Comparison of ENCODE assay signal across 18 cellular contexts in the genomic region with DNA sequence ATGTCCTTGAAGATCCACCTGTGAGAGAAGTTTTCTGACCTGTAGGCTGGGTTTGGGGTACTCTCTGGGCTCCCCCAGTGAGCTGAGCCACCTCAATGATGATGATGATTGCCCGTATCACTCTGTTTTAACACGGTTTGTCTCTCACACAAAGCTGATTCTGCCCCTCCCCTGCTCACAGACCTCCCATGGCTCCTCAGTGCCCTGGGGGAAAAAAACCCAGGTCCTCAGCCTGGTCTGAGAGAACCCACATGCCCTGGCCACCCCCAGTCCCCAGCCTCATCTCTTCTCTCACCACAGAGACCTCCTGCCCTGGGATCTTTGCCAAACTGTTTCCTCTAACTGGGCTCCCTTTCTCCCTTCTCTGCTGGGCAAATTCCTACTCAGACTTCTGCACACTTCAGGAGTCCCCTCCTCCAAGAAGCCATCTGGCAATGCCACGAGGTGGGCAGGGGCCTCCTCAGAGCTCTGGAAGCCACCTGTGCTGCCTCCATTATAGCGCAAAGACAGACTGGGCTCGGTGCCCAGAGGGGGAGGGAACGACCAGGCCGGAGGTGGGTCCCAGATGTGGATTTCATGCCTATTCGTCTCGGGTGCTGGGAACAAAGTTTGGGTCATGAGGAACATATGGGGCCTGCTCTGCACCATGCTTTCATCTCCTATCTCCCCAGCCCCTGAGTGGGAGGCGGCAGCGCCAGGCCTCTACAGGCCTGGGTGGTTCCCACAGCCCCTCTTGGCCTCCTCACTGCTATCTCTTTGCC. TPM values are rescaled to one million over a fixed set of nuclear protein-coding genes. Genes with fewer than 3 reads are reported as not detected.
A peak's percentile ranks its signal among the peaks of the same experiment; 100 is the strongest.
DNase-seq lines count a peak whose midpoint lies in the region; ATAC-seq and TF ChIP-seq lines count a peak whose summit lies in the region.
"Had no signal": no experiment of that assay in that cellular context is flagged by ENCODE, and none has a peak within 500 bp of the region (broad histone marks: within the 10 kb centered on the region; RNA-seq: fewer than 3 reads in every experiment).

No MANE protein-coding gene starts in this region.

- H3K4me3 ChIP-seq in osteoblast (ENCODE audit: insufficient read depth, low read length): no peak overlapping the region
- no peak overlapping the region for H3K4me3 ChIP-seq in stomach
- H3K4me3 ChIP-seq: A549, esophagus muscularis mucosa had no signal

- H3K27me3 ChIP-seq in osteoblast (ENCODE audit: insufficient read depth, low read length) (no peaks in the 10 kb centered on the region), stomach (no peaks in the 10 kb centered on the region)
- H3K27me3 ChIP-seq: esophagus muscularis mucosa had no signal

- no peaks in the 10 kb centered on the region for H4K20me1 ChIP-seq in osteoblast (ENCODE audit: insufficient read depth, low read length)

- H3K36me3 ChIP-seq in osteoblast (ENCODE audit: insufficient read depth, low read length) (no peaks in the 10 kb centered on the region), stomach (no peaks in the 10 kb centered on the region)
- H3K36me3 ChIP-seq: esophagus muscularis mucosa had no signal

- intact Hi-C loops in stomach (cut with DNase I; ENCODE audit: low total_unique reads): no loop called here

- H3K9me3 ChIP-seq in osteoblast (ENCODE audit: low read depth, low read length): no peaks in the 10 kb centered on the region
- H3K9me3 ChIP-seq in stomach: no peaks in the 10 kb centered on the region
- H3K9me3 ChIP-seq: A549, esophagus muscularis mucosa had no signal

- H3K4me2 ChIP-seq in osteoblast (ENCODE audit: insufficient read depth, low read length): no peak overlapping the region
- H3K4me2 ChIP-seq: A549, KMS-11 had no signal

- 39 to 63% (median 42%) methylated on average over 9 to 11 of the region's 11 CpGs for WGBS in stomach, 5 donors

- TF ChIP-seq POLR2A in stomach (IDR thresholded peaks at IDR 0.05): no peak

- TF ChIP-seq EP300 in stomach (IDR thresholded peaks at IDR 0.05): no peak

- H3K4me1 ChIP-seq in osteoblast (ENCODE audit: insufficient read depth, low read length) (peaks cover 13% of the 10 kb centered on the region), stomach (peaks cover 0 to 5% (median 2%) of the 10 kb centered on the region in 4 donors)
- H3K4me1 ChIP-seq: A549, esophagus muscularis mucosa had no signal

- TF ChIP-seq CTCF in osteoblast (IDR thresholded peaks at IDR 0.05; ENCODE audit: extremely low read depth, low read depth, low read length) (no peak), stomach (IDR thresholded peaks at IDR 0.05) (no peak)

- peak; percentile 43; the same call in 1 of the 3 replicates for ATAC-seq in SK-N-SH treated with all-trans-retinoic acid at 6 μM for 48 hours
- ATAC-seq: A549; activated CD8-positive, alpha-beta memory T cell treated with anti-CD3 and anti-CD28 coated beads, Interleukin-2, amount 10 ng/mL, durations not matched to agents 7 days and 5 days; activated naive CD4-positive, alpha-beta T cell treated with anti-CD3 and anti-CD28 coated beads, Interleukin-2, amount 50 U/mL, for 72 hours had no signal

- no peaks in the 10 kb centered on the region for H3K79me2 ChIP-seq in osteoblast (ENCODE audit: insufficient read depth, low read length)

- no peak overlapping the region for H2AFZ ChIP-seq in osteoblast (ENCODE audit: low read length)

- H3K27ac ChIP-seq in osteoblast (ENCODE audit: low read depth, low read length) (no peak overlapping the region), stomach (no peak overlapping the region)
- H3K27ac ChIP-seq: esophagus muscularis mucosa, KMS-11 had no signal

- peak; percentile 77 for DNase-seq in NCI-H1436 (lab: John Stamatoyannopoulos, UW)
- no peak for DNase-seq in NCI-H1436 treated with DMSO at 0.1 percent for 48 hours (lab: John Stamatoyannopoulos, UW)
- peak; percentile 99 for DNase-seq in NCI-H1694 treated with DMSO at 0.1 percent for 48 hours (lab: John Stamatoyannopoulos, UW)
- peak; percentile 52 for DNase-seq in osteoblast (ENCODE audit: insufficient read length, low spot score, missing footprints)
- no peak for DNase-seq in stimulated activated CD4-positive, alpha-beta T cell treated with anti-CD3 and anti-CD28 coated beads, Interleukin-2, amount 100 ng/mL, for 48 hours
- DNase-seq in stomach: no peak
- DNase-seq in activated CD4-positive, CD25-positive, alpha-beta regulatory T cell treated with anti-CD3 and anti-CD28 coated beads, Interleukin-2, amount 50 U/mL, for 72 hours: no peak
- DNase-seq: activated CD8-positive, alpha-beta memory T cell treated with anti-CD3 and anti-CD28 coated beads, Interleukin-2, amount 10 ng/mL, durations not matched to agents 7 days and 5 days; NCI-H510A treated with DMSO at 0.1 percent for 48 hours; nucleus accumbens; small intestine; trophoblast cell had no signal

TF ChIP-seq in SK-N-SH treated with all-trans-retinoic acid at 6 μM for 48 hours, 23 proteins besides CTCF, POLR2A, EP300 and RAD21 (continues in another document):
- TF ChIP-seq, protein P1, sequence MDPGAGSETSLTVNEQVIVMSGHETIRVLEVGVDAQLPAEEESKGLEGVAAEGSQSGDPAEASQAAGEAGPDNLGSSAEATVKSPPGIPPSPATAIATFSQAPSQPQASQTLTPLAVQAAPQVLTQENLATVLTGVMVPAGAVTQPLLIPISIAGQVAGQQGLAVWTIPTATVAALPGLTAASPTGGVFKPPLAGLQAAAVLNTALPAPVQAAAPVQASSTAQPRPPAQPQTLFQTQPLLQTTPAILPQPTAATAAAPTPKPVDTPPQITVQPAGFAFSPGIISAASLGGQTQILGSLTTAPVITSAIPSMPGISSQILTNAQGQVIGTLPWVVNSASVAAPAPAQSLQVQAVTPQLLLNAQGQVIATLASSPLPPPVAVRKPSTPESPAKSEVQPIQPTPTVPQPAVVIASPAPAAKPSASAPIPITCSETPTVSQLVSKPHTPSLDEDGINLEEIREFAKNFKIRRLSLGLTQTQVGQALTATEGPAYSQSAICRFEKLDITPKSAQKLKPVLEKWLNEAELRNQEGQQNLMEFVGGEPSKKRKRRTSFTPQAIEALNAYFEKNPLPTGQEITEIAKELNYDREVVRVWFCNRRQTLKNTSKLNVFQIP (CRISPR knock-in tag; IDR thresholded peaks at IDR 0.05; ENCODE audit: borderline replicate concordance, low read depth): no peak
- no peak for TF ChIP-seq BACH2 (CRISPR knock-in tag; IDR thresholded peaks at IDR 0.05; ENCODE audit: borderline replicate concordance)
- peak; percentile 63; the same call in 1 of the 2 replicates for TF ChIP-seq ZFP3 (CRISPR knock-in tag; IDR thresholded peaks at IDR 0.05)
- TF ChIP-seq CSDC2 (CRISPR knock-in tag; IDR thresholded peaks at IDR 0.05): no peak
- TF ChIP-seq SNAI2 (CRISPR knock-in tag; IDR thresholded peaks at IDR 0.05): no peak
- TF ChIP-seq PATZ1 (CRISPR knock-in tag; IDR thresholded peaks at IDR 0.05; ENCODE audit: borderline replicate concordance): no peak
- TF ChIP-seq TCF4 (CRISPR knock-in tag; IDR thresholded peaks at IDR 0.05; ENCODE audit: borderline replicate concordance): peak; percentile 89; the same call in 1 of the 2 replicates
- TF ChIP-seq ZC3H10 (CRISPR knock-in tag; IDR thresholded peaks at IDR 0.05): no peak
- no peak for TF ChIP-seq ZNF8 (CRISPR knock-in tag; IDR thresholded peaks at IDR 0.05)
- TF ChIP-seq ZNF70 (CRISPR knock-in tag; IDR thresholded peaks at IDR 0.05): no peak
- TF ChIP-seq ESRRG (CRISPR knock-in tag; IDR thresholded peaks at IDR 0.05): no peak
- no peak for TF ChIP-seq RARB (CRISPR knock-in tag; IDR thresholded peaks at IDR 0.05)
- no peak for TF ChIP-seq ZFP30 (CRISPR knock-in tag; IDR thresholded peaks at IDR 0.05)

RNA-seq across cellular contexts. Expression of gene CA11, which starts 8.5 kb away (rescaled TPM):
- total RNA-seq in osteoblast: 1.8 and 2.7 TPM in 2 replicates
- total RNA-seq in stomach: 10 to 100 TPM in 2 of 5 donors, 1 to 10 TPM in 2, not detected in 1; 1.8 to 33.0 (median 18.1) TPM
- polyA plus RNA-seq in stomach: 10 to 100 TPM; 15.7 to 17.7 (median 15.8) TPM

RNA-seq across cellular contexts. Expression of gene DBP, which starts 17.3 kb away (rescaled TPM):
- total RNA-seq in osteoblast (14.5 and 18.3 TPM in 2 replicates), stomach (10 to 100 TPM in 1 of 5 donors, 1 to 10 TPM in 3, not detected in 1; 7.2 to 21.7 (median 9.7) TPM)
- polyA plus RNA-seq in stomach: 10 to 100 TPM in 1 of 3 donors, 1 to 10 TPM in 2; 4.2 to 29.0 (median 9.2) TPM

RNA-seq across cellular contexts. Expression of gene NTN5, which starts 18.3 kb away (rescaled TPM):
- total RNA-seq in osteoblast: under 0.01 and 0.29 TPM in 2 replicates
- total RNA-seq in stomach: not detected
- polyA plus RNA-seq in stomach: 1 to 10 TPM in 1 of 3 donors, not detected in 2; 1.3 TPM
- total RNA-seq: cerebellum had no signal

RNA-seq across cellular contexts. Expression of gene SPHK2, which starts 35.2 kb away (rescaled TPM):
- total RNA-seq in osteoblast (13.0 and 13.3 TPM in 2 replicates), stomach (100 to 1,000 TPM in 1 of 5 donors, 10 to 100 TPM in 4; 10.6 to 156 (median 19.2) TPM)
- 10 to 100 TPM in 2 of 3 donors, 1 to 10 TPM in 1; 9.4 to 20.5 (median 19.9) TPM for polyA plus RNA-seq in stomach

RNA-seq across cellular contexts. Expression of gene RPL18, which starts 35.5 kb away (rescaled TPM):
- 1,357 and 1,526 TPM in 2 replicates for total RNA-seq in osteoblast
- total RNA-seq in stomach: 1,000 to 10,000 TPM; 1,272 to 3,316 (median 1,768) TPM
- polyA plus RNA-seq in stomach: 1,000 to 10,000 TPM; 2,771 to 3,739 (median 3,620) TPM

Comparison
In these comparisons a context has a peak if more than half of its experiments do, and no peak if none do; other contexts are left out.
1. DNase-seq: peak in NCI-H1436 (single experiment), NCI-H1694 treated with DMSO at 0.1 percent for 48 hours (single experiment) and osteoblast (single experiment); none in NCI-H1436 treated with DMSO at 0.1 percent for 48 hours (single experiment), stimulated activated CD4-positive, alpha-beta T cell treated with anti-CD3 and anti-CD28 coated beads, Interleukin-2, amount 100 ng/mL, for 48 hours (0 of 2), stomach (single experiment) and activated CD4-positive, CD25-positive, alpha-beta regulatory T cell treated with anti-CD3 and anti-CD28 coated beads, Interleukin-2, amount 50 U/mL, for 72 hours (single experiment).